20 cellular contexts compared by ENCODE assay signal in the genomic region with DNA sequence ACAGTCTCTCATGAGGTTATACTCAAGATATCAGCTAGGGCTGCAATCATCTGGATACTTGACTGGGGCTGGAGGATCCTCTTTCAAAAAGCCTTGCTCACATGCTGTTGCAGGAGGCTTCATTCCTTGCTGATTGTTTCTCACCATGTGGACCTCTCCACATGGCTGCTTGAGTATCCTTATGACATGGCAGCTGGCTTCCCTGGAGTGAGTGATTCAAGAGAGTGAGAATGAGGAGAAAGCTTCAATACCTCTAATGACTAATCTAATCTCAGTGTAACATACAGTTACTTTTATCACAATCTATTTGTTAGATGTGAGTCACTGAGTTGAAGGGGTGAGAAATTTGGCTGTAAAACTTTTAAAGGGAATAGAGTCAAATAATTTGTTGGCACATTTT. TPM values are rescaled to one million over a fixed set of nuclear protein-coding genes. Genes with fewer than 3 reads are reported as not detected.
DNase-seq lines count a peak whose midpoint lies in the region; ATAC-seq and TF ChIP-seq lines count a peak whose summit lies in the region.
"Had no signal": no experiment of that assay in that cellular context is flagged by ENCODE, and none has a peak within 500 bp of the region (broad histone marks: within the 10 kb centered on the region; RNA-seq: fewer than 3 reads in every experiment).

No MANE protein-coding gene starts in this region.

- H3K79me2 ChIP-seq in PC-3 (ENCODE audit: low read length): no peaks in the 10 kb centered on the region

- H3K4me3 ChIP-seq in PC-3 (ENCODE audit: low read length): no peak overlapping the region
- H3K4me3 ChIP-seq: MG63, SJSA1 had no signal

- TF ChIP-seq CTCF in PC-3 (conservative IDR thresholded peaks at IDR 0.05; ENCODE audit: low read depth, low read length): no peak
- no peak for TF ChIP-seq CTCF in foreskin keratinocyte (conservative IDR thresholded peaks at IDR 0.05)

- peaks cover 6% of the 10 kb centered on the region for H3F3A ChIP-seq in PC-3 (ENCODE audit: low read length, unreplicated experiment)

- H3K4me3 Mint-ChIP-seq in activated T-cell treated with anti-CD3 and anti-CD28 coated beads, Interleukin-2, amount 50 U/mL, for 4 hours: no peak overlapping the region

- no peak overlapping the region for H3K9ac ChIP-seq in PC-3 (ENCODE audit: low read length)

- 0 out of 2 replicates have a peak, but pooled peaks cover 3% of the 10 kb centered on the region for H3K9me2 ChIP-seq in PC-3 (replicated peaks; ENCODE audit: low read length)

- BruUV-seq in PC-3 (replicated peaks; lab: Mats Ljungman, UMichigan): no TSS peak

- H3K4me1 Mint-ChIP-seq in activated T-cell treated with anti-CD3 and anti-CD28 coated beads, Interleukin-2, amount 50 U/mL, for 4 hours (ENCODE audit: low read depth): peaks cover 4% of the 10 kb centered on the region

- intact Hi-C loops in PC-3 (cut with micrococcal nuclease): no loop called here

- H3K4me1 ChIP-seq in PC-3 (ENCODE audit: insufficient read depth, low read length) (peaks cover 22% of the 10 kb centered on the region), foreskin keratinocyte (no peaks in the 10 kb centered on the region)
- H3K4me1 ChIP-seq: SJSA1 had no signal

- H3K9me3 Mint-ChIP-seq in activated T-cell treated with anti-CD3 and anti-CD28 coated beads, Interleukin-2, amount 50 U/mL, for 4 hours: peaks cover 4% of the 10 kb centered on the region

- DNase-seq in activated T-cell treated with anti-CD3 and anti-CD28 coated beads, Interleukin-2, amount 50 U/mL, for 4 hours: no peak
- DNase-seq in activated T-cell treated with anti-CD3 and anti-CD28 coated beads, Interleukin-2, amount 50 U/mL, for 48 hours: no peak
- peak; percentile 11 for DNase-seq in HCEC 1CT
- peak; percentile 22 for DNase-seq in PC-3
- DNase-seq in foreskin keratinocyte: peak; percentile 32 to 49
- DNase-seq in HK-2 (ENCODE audit: unreplicated experiment): no peak
- DNase-seq in amniotic stem cell (lab: John Stamatoyannopoulos, UW): no peak
- DNase-seq: GF-D8, GOT3, MG63, NCI-H1092 treated with DMSO at 0.1 percent for 48 hours, NCI-H2081 treated with DMSO at 0.1 percent for 48 hours, NCI-H446, NCI-H69 had no signal

- ATAC-seq in activated T-cell treated with anti-CD3 and anti-CD28 coated beads, Interleukin-2, amount 50 U/mL, for 4 hours: peak; percentile 80 to 83
- ATAC-seq in PC-3: peak; percentile 60
- ATAC-seq in foreskin keratinocyte: peak; percentile 86
- ATAC-seq in GM19035 (IDR thresholded peaks at IDR 0.05; ENCODE audit: unreplicated experiment): no peak

- POLR2A ChIA-PET in PC-3 (lab: Charles Lee; ENCODE audit: unreplicated experiment): no interaction called here

- no peaks in the 10 kb centered on the region for H3K27me3 ChIP-seq in PC-3 (ENCODE audit: low read length)
- no peaks in the 10 kb centered on the region for H3K27me3 ChIP-seq in foreskin keratinocyte
- H3K27me3 ChIP-seq: MG63, SJSA1 had no signal

- no peak overlapping the region for H2AFZ ChIP-seq in PC-3 (ENCODE audit: low read length)

- H3K27ac ChIP-seq in PC-3 (ENCODE audit: low read length) (no peak overlapping the region), foreskin keratinocyte (no peak overlapping the region)
- H3K27ac ChIP-seq: C4-2B, RWPE1, SJSA1 had no signal

- H4K20me1 ChIP-seq in PC-3 (ENCODE audit: low read length): no peaks in the 10 kb centered on the region

- H3K36me3 ChIP-seq in PC-3 (ENCODE audit: low read depth, low read length): peaks cover 3% of the 10 kb centered on the region; the same call in 1 of the 2 replicates
- H3K36me3 ChIP-seq: MG63 had no signal

- no peaks in the 10 kb centered on the region for H3K27me3 Mint-ChIP-seq in activated T-cell treated with anti-CD3 and anti-CD28 coated beads, Interleukin-2, amount 50 U/mL, for 4 hours (ENCODE audit: low read depth)

- CTCF ChIA-PET in PC-3 (lab: Charles Lee): no interaction called here

- H3K9me3 ChIP-seq in PC-3 (ENCODE audit: low read length): no peaks in the 10 kb centered on the region
- H3K9me3 ChIP-seq: MG63, SJSA1 had no signal

- peaks cover 11% of the 10 kb centered on the region for H3K36me3 Mint-ChIP-seq in activated T-cell treated with anti-CD3 and anti-CD28 coated beads, Interleukin-2, amount 50 U/mL, for 4 hours (ENCODE audit: insufficient read depth)

- no peak overlapping the region for H3K4me2 ChIP-seq in PC-3 (ENCODE audit: low read length)

RNA-seq across cellular contexts. Expression of a gene that starts 14.4 kb away (rescaled TPM):
- 10 to 100 TPM; 52.6 to 59.9 (median 59.4) TPM for total RNA-seq in activated T-cell treated with anti-CD3 and anti-CD28 coated beads, Interleukin-2, amount 50 U/mL, for 4 hours
- total RNA-seq in PC-3 (2014; rRNA removed) (24.7 and 29.8 TPM in 2 replicates), foreskin keratinocyte (15.1 and 21.1 TPM in 2 replicates)
- 33.1 and 42.8 TPM in 2 replicates for polyA plus RNA-seq in foreskin keratinocyte

RNA-seq across cellular contexts. Expression of a gene that starts 27.2 kb away (rescaled TPM):
- total RNA-seq in activated T-cell treated with anti-CD3 and anti-CD28 coated beads, Interleukin-2, amount 50 U/mL, for 4 hours: 10 to 100 TPM; 53.2 to 65.1 (median 56.5) TPM
- total RNA-seq in PC-3 (2014; rRNA removed) (50.9 and 51.6 TPM in 2 replicates), foreskin keratinocyte (51.5 and 55.4 TPM in 2 replicates)
- 18.7 and 21.0 TPM in 2 replicates for polyA plus RNA-seq in foreskin keratinocyte

RNA-seq across cellular contexts. Expression of a gene that starts 27.5 kb away (rescaled TPM):
- 1 to 10 TPM; 3.1 to 5.6 (median 3.6) TPM for total RNA-seq in activated T-cell treated with anti-CD3 and anti-CD28 coated beads, Interleukin-2, amount 50 U/mL, for 4 hours
- total RNA-seq in PC-3 (2014; rRNA removed) (2.9 and 3.4 TPM in 2 replicates), foreskin keratinocyte (0.42 and 1.2 TPM in 2 replicates)
- polyA plus RNA-seq in foreskin keratinocyte: 0.47 and 1.3 TPM in 2 replicates
- total RNA-seq: Daoy had no signal

RNA-seq across cellular contexts. Expression of a gene that starts 51.1 kb away (rescaled TPM):
- 1 to 10 TPM in 1 of 3 donors, not detected in 2; 1.2 TPM for total RNA-seq in activated T-cell treated with anti-CD3 and anti-CD28 coated beads, Interleukin-2, amount 50 U/mL, for 4 hours
- total RNA-seq in PC-3 (2014; rRNA removed): not detected in 2 replicates
- total RNA-seq in foreskin keratinocyte: not detected in 2 replicates
- polyA plus RNA-seq in foreskin keratinocyte: not detected in 2 replicates
- total RNA-seq: Daoy, OCI-LY7, SJSA1 had no signal

RNA-seq across cellular contexts. Expression of a gene that starts 58.2 kb away (rescaled TPM):
- total RNA-seq in activated T-cell treated with anti-CD3 and anti-CD28 coated beads, Interleukin-2, amount 50 U/mL, for 4 hours: under 1 TPM in 2 of 3 donors, not detected in 1; 0.03 to 0.05 TPM
- total RNA-seq in PC-3 (2014; rRNA removed) (2.7 and 3.1 TPM in 2 replicates), foreskin keratinocyte (11.1 and 16.3 TPM in 2 replicates)
- 4.7 and 6.0 TPM in 2 replicates for polyA plus RNA-seq in foreskin keratinocyte

Comparison
In these comparisons a context has a peak if more than half of its experiments do, and no peak if none do; other contexts are left out.
1. DNase-seq: peak in HCEC 1CT (single experiment), PC-3 (single experiment) and foreskin keratinocyte (2 of 2); none in activated T-cell treated with anti-CD3 and anti-CD28 coated beads, Interleukin-2, amount 50 U/mL, for 4 hours (single experiment), activated T-cell treated with anti-CD3 and anti-CD28 coated beads, Interleukin-2, amount 50 U/mL, for 48 hours (0 of 2), HK-2 (single experiment) and amniotic stem cell (single experiment).